Comparison of ENCODE assay signal across 38 cellular contexts in genomic region chr17:70116919-70117318, GRCh38. TPM values are rescaled to one million over a fixed set of nuclear protein-coding genes. Genes with fewer than 3 reads are reported as not detected.
"Had no signal": no experiment of that assay in that cellular context is flagged by ENCODE, and none has a peak within 500 bp of the region (broad histone marks: within the 10 kb centered on the region; RNA-seq: fewer than 3 reads in every experiment).

No MANE protein-coding gene starts in this region.

- ATAC-seq: activated naive CD4-positive, alpha-beta T cell treated with anti-CD3 and anti-CD28 coated beads, Interleukin-2, amount 50 U/mL, for 72 hours; activated naive CD8-positive, alpha-beta T cell treated with anti-CD3 and anti-CD28 coated beads, Interleukin-2, amount 50 U/mL, for 24 hours; activated T-cell treated with anti-CD3 and anti-CD28 coated beads, Interleukin-2, amount 50 U/mL, for 4 hours; activated T-cell treated with anti-CD3 and anti-CD28 coated beads, Interleukin-2, amount 50 U/mL, for 72 hours; activated T-helper 17 cell treated with anti-CD3 and anti-CD28 coated beads, Interleukin-2, amount 50 U/mL, for 72 hours; body of pancreas had no signal

- H3K9me3 ChIP-seq: adrenal gland, body of pancreas had no signal

- H3K4me3 ChIP-seq: adrenal gland, ascending aorta, body of pancreas, breast epithelium, cardiac muscle cell had no signal

- H3K27me3 ChIP-seq: adrenal gland, ascending aorta, body of pancreas, brain microvascular endothelial cell, breast epithelium, cardiac muscle cell had no signal

- H3K36me3 ChIP-seq: adrenal gland, ascending aorta, brain microvascular endothelial cell, breast epithelium, cardiac muscle cell had no signal

- DNase-seq: activated effector memory CD4-positive, alpha-beta T cell treated with anti-CD3 and anti-CD28 coated beads, Interleukin-2, amount 50 U/mL, for 16 hours; activated effector memory CD4-positive, alpha-beta T cell treated with Interleukin-2 at 50 U/mL for 16 hours; activated gamma-delta T cell; activated gamma-delta T cell treated with Interleukin-2 at 50 U/mL for 16 hours; activated naive CD4-positive, alpha-beta T cell; activated naive CD4-positive, alpha-beta T cell treated with anti-CD3 and anti-CD28 coated beads for 36 hours; activated naive CD4-positive, alpha-beta T cell treated with anti-CD3 and anti-CD28 coated beads, Interleukin-2, amount 10 ng/mL, durations not matched to agents 7 days and 5 days; activated naive CD4-positive, alpha-beta T cell treated with anti-CD3 and anti-CD28 coated beads, Interleukin-2, amount 50 U/mL, for 16 hours; activated naive CD4-positive, alpha-beta T cell treated with Interleukin-2 at 50 U/mL for 16 hours; activated naive CD8-positive, alpha-beta T cell treated with anti-CD3 and anti-CD28 coated beads for 36 hours; activated naive CD8-positive, alpha-beta T cell treated with anti-CD3 and anti-CD28 coated beads, Interleukin-2, amount 10 ng/mL, durations not matched to agents 7 days and 5 days; activated naive CD8-positive, alpha-beta T cell treated with anti-CD3 and anti-CD28 coated beads, Interleukin-2, amount 50 U/mL, for 24 hours; activated T-cell treated with anti-CD3 and anti-CD28 coated beads for 4 hours; activated T-cell treated with anti-CD3 and anti-CD28 coated beads, Interleukin-2, amount 50 U/mL, for 1 hour; activated T-cell treated with anti-CD3 and anti-CD28 coated beads, Interleukin-2, amount 50 U/mL, for 24 hours; activated T-cell treated with anti-CD3 and anti-CD28 coated beads, Interleukin-2, amount 50 U/mL, for 4 hours; activated T-cell treated with anti-CD3 and anti-CD28 coated beads, Interleukin-2, amount 50 U/mL, for 48 hours; activated T-cell treated with anti-CD3 and anti-CD28 coated beads, Interleukin-2, amount 50 U/mL, for 72 hours; adrenal gland; amniotic stem cell; amygdala; anterior cingulate cortex; aorta; body of pancreas; brain microvascular endothelial cell; caudate nucleus; central memory CD4-positive, alpha-beta T cell; cerebellar nuclear complex had no signal

- FAIRE-seq: astrocyte, bronchial epithelial cell had no signal

- H3K27ac ChIP-seq: adrenal gland, ascending aorta, body of pancreas, brain microvascular endothelial cell, breast epithelium, cardiac muscle cell had no signal

- H3K4me1 ChIP-seq: adrenal gland, ascending aorta, breast epithelium had no signal

RNA-seq across cellular contexts. Expression of gene KCNJ16, which starts 41.9 kb away (rescaled TPM):
- total RNA-seq: activated naive CD4-positive, alpha-beta T cell treated with anti-CD3 and anti-CD28 coated beads for 36 hours; activated naive CD4-positive, alpha-beta T cell treated with anti-CD3 and anti-CD28 coated beads, Interleukin-2, amount 50 U/mL, for 72 hours; activated naive CD8-positive, alpha-beta T cell treated with anti-CD3 and anti-CD28 coated beads for 36 hours; activated naive CD8-positive, alpha-beta T cell treated with anti-CD3 and anti-CD28 coated beads, Interleukin-2, amount 10 ng/mL, durations not matched to agents 7 days and 5 days; activated T-cell treated with anti-CD3 and anti-CD28 coated beads, Interleukin-2, amount 50 U/mL, for 4 hours; activated T-cell treated with anti-CD3 and anti-CD28 coated beads, Interleukin-2, amount 50 U/mL, for 72 hours; activated T-helper 1 cell treated with anti-CD3 and anti-CD28 coated beads, Interleukin-12 subunit alpha, Interleukin-12 subunit beta, Interleukin-2, Interleukin-4 antibody, amounts not matched to agents 30 ng/mL and 10 ng/mL and 1 ng/mL, durations not matched to agents 14 hours and 24 hours and 36 hours; activated T-helper 17 cell treated with anti-CD3 and anti-CD28 coated beads, Interleukin-2, amount 50 U/mL, for 72 hours; activated T-helper 2 cell treated with anti-CD3 and anti-CD28 coated beads, Interferon-gamma antibody, Interleukin-2, Interleukin-4, amounts not matched to agents 10 μg/mL and 5 μg/mL and 100 μg/mL, durations not matched to agents 14 hours and 24 hours and 36 hours; ascending aorta; bronchial epithelial cell; cardiac muscle cell; cardiac septum had no signal
- polyA plus RNA-seq: aorta, cardiac muscle cell had no signal

RNA-seq across cellular contexts. Expression of gene KCNJ2, which starts 52.4 kb away (rescaled TPM):
- total RNA-seq: activated naive CD4-positive, alpha-beta T cell treated with anti-CD3 and anti-CD28 coated beads for 36 hours; activated naive CD8-positive, alpha-beta T cell treated with anti-CD3 and anti-CD28 coated beads for 36 hours; activated naive CD8-positive, alpha-beta T cell treated with anti-CD3 and anti-CD28 coated beads, Interleukin-2, amount 10 ng/mL, durations not matched to agents 7 days and 5 days; activated T-cell treated with anti-CD3 and anti-CD28 coated beads, Interleukin-2, amount 50 U/mL, for 4 hours; activated T-cell treated with anti-CD3 and anti-CD28 coated beads, Interleukin-2, amount 50 U/mL, for 72 hours; activated T-helper 1 cell treated with anti-CD3 and anti-CD28 coated beads, Interleukin-12 subunit alpha, Interleukin-12 subunit beta, Interleukin-2, Interleukin-4 antibody, amounts not matched to agents 30 ng/mL and 10 ng/mL and 1 ng/mL, durations not matched to agents 14 hours and 24 hours and 36 hours; activated T-helper 17 cell treated with anti-CD3 and anti-CD28 coated beads, Interleukin-2, amount 50 U/mL, for 72 hours had no signal
- polyA plus RNA-seq: cardiac muscle cell had no signal
